15 cellular contexts compared by ENCODE assay signal in the genomic region with DNA sequence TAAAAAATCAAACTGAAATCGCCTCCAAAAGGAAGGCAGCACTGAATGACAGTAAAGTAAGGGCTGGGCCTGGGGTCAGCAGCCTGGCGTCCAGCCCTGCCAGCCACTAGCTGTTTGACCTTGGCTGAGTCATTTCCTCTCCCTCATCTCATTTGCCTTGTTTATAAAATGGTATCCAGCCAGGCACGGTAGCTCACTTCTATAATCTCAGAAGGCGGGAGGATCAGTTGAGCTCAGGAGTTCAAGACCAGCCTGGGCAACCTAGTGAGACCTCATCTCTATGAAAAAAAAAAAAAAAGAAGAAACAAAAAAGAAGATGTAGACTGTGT.
DNase-seq lines count a peak whose midpoint lies in the region; ATAC-seq and TF ChIP-seq lines count a peak whose summit lies in the region.
"Had no signal": no experiment of that assay in that cellular context is flagged by ENCODE, and none has a peak within 500 bp of the region (broad histone marks: within the 10 kb centered on the region; RNA-seq: fewer than 3 reads in every experiment).

No MANE protein-coding gene starts in this region.

- H2AFZ ChIP-seq in GM23338 (no peak overlapping the region), fibroblast of lung (ENCODE audit: low read length) (no peak overlapping the region)

- H3F3A ChIP-seq in GM23338 (replicated peaks; ENCODE audit: low read depth): no peaks in the 10 kb centered on the region

- H3K27ac ChIP-seq in GM23338 (ENCODE audit: low read depth) (no peak overlapping the region), SJCRH30 (peak overlapping the region; percentile 92), fibroblast of lung (ENCODE audit: insufficient read depth, low read length) (peak overlapping the region; percentile 74), psoas muscle (peak overlapping the region; percentile 31)

- H4K20me1 ChIP-seq in GM23338 (replicated peaks; ENCODE audit: insufficient read depth) (no peaks in the 10 kb centered on the region), fibroblast of lung (ENCODE audit: control insufficient read depth, extremely low read depth, insufficient read depth, low read length) (no peaks in the 10 kb centered on the region)

- H3K9me3 Mint-ChIP-seq in GM23338: no peaks in the 10 kb centered on the region
- H3K9me3 Mint-ChIP-seq: activated CD8-positive, alpha-beta T cell treated with anti-CD3 and anti-CD28 coated beads for 36 hours; activated naive CD8-positive, alpha-beta T cell treated with anti-CD3 and anti-CD28 coated beads, Interleukin-2, amount 50 U/mL, for 24 hours had no signal

- ATAC-seq in GM23338 (no peak), psoas muscle (no peak)
- ATAC-seq: activated CD8-positive, alpha-beta T cell treated with anti-CD3 and anti-CD28 coated beads for 36 hours had no signal

- H3K4me2 ChIP-seq in GM23338 (no peak overlapping the region), fibroblast of lung (ENCODE audit: extremely low read depth, insufficient read depth, low read length) (no peak overlapping the region)

- intact Hi-C loops in psoas muscle (cut with DNase I) (no loop called here), lower leg skin (cut with DNase I; ENCODE audit: low total_unique reads) (no loop called here)

- H3K27me3 Mint-ChIP-seq in GM23338 (ENCODE audit: insufficient read depth, low read depth, poor library complexity): no peaks in the 10 kb centered on the region
- H3K27me3 Mint-ChIP-seq: activated CD8-positive, alpha-beta T cell treated with anti-CD3 and anti-CD28 coated beads for 36 hours; activated naive CD8-positive, alpha-beta T cell treated with anti-CD3 and anti-CD28 coated beads, Interleukin-2, amount 50 U/mL, for 24 hours had no signal

- H3K9ac ChIP-seq in fibroblast of lung (ENCODE audit: insufficient read depth, low read length): no peak overlapping the region

- H3K27me3 ChIP-seq in GM23338 (ENCODE audit: insufficient read depth) (no peaks in the 10 kb centered on the region), SJCRH30 (no peaks in the 10 kb centered on the region), fibroblast of lung (ENCODE audit: control insufficient read depth, insufficient read depth, low read length) (no peaks in the 10 kb centered on the region), psoas muscle (ENCODE audit: insufficient read depth in 3 of 3, low read length in 2 of 3) (no peaks in the 10 kb centered on the region)
- H3K27me3 ChIP-seq: BE2C had no signal

- TF ChIP-seq POLR2A in lower leg skin (IDR thresholded peaks at IDR 0.05): no peak

- H3K4me3 ChIP-seq in GM23338 (no peak overlapping the region), SJCRH30 (no peak overlapping the region), fibroblast of lung (replicated peaks in 1 of 4; ENCODE audit: control extremely low read depth in 1 of 4, insufficient read depth in 1 of 4, low read depth in 3 of 4, low read length in 4 of 4) (no peak overlapping the region), psoas muscle (no peak overlapping the region), lower leg skin (ENCODE audit: low read depth, poor library complexity, severe bottlenecking) (no peak overlapping the region)

- 0 out of 2 replicates have a peak overlapping the region, but pooled peaks have one; percentile 28 for H3K27ac Mint-ChIP-seq in GM23338
- H3K27ac Mint-ChIP-seq: activated CD8-positive, alpha-beta T cell treated with anti-CD3 and anti-CD28 coated beads for 36 hours; activated naive CD8-positive, alpha-beta T cell treated with anti-CD3 and anti-CD28 coated beads, Interleukin-2, amount 50 U/mL, for 24 hours had no signal

- H3K36me3 ChIP-seq in GM23338 (ENCODE audit: insufficient read depth) (no peaks in the 10 kb centered on the region), SJCRH30 (no peaks in the 10 kb centered on the region; the same call in 1 of the 2 replicates), fibroblast of lung (ENCODE audit: control insufficient read depth, insufficient read depth, low read length) (no peaks in the 10 kb centered on the region), psoas muscle (ENCODE audit: insufficient read depth in 1 of 2, low read depth in 1 of 2) (no peaks in the 10 kb centered on the region)
- H3K36me3 ChIP-seq: BE2C had no signal

- 80 to 86% (median 85%) methylated on average over 4 of the region's 4 CpGs for WGBS in psoas muscle, 3 donors
- 88 to 89% methylated on average over 4 of the region's 4 CpGs for WGBS in lower leg skin, 2 donors

- no peak for DNase-seq in GM23338 (ENCODE audit: low spot score)
- DNase-seq in SJCRH30: peak in 1 of 2 experiments; percentile 31
- peak; percentile 52 to 63 for DNase-seq in fibroblast of lung (ENCODE audit: low read depth in 2 of 2)
- no peak for DNase-seq in psoas muscle
- DNase-seq in lower leg skin (ENCODE audit: low spot score in 2 of 2): no peak
- DNase-seq in GDM1 (lab: John Stamatoyannopoulos, UW): no peak
- DNase-seq in MV-4-11 (lab: John Stamatoyannopoulos, UW): no peak
- no peak for DNase-seq in NCI-H2196 (lab: John Stamatoyannopoulos, UW; ENCODE audit: unreplicated experiment)
- DNase-seq: activated CD8-positive, alpha-beta T cell treated with anti-CD3 and anti-CD28 coated beads for 36 hours; activated naive CD8-positive, alpha-beta T cell treated with anti-CD3 and anti-CD28 coated beads, Interleukin-2, amount 50 U/mL, for 24 hours; BE2C; erythroblast; Kasumi-1; NCI-H146; NCI-H446 treated with DMSO at 0.1 percent for 48 hours had no signal

- H3K9me2 ChIP-seq in GM23338 (ENCODE audit: insufficient read depth): no peaks in the 10 kb centered on the region; the same call in 1 of the 2 replicates

- H3K79me2 ChIP-seq in GM23338 (replicated peaks; ENCODE audit: insufficient read depth) (no peaks in the 10 kb centered on the region), fibroblast of lung (ENCODE audit: control insufficient read depth, insufficient read depth, low read length) (no peaks in the 10 kb centered on the region)

- H3K36me3 Mint-ChIP-seq in GM23338 (ENCODE audit: low read depth): no peaks in the 10 kb centered on the region

- H3K4me1 Mint-ChIP-seq in GM23338: peaks cover 15% of the 10 kb centered on the region
- H3K4me1 Mint-ChIP-seq: activated naive CD8-positive, alpha-beta T cell treated with anti-CD3 and anti-CD28 coated beads, Interleukin-2, amount 50 U/mL, for 24 hours had no signal

- no peak for TF ChIP-seq CTCF in GM23338 (conservative IDR thresholded peaks at IDR 0.05; ENCODE audit: low read depth in 2 of 2)
- no peak for TF ChIP-seq CTCF in fibroblast of lung (conservative IDR thresholded peaks at IDR 0.05 in 1 of 2, IDR thresholded peaks at IDR 0.05 in 1 of 2; ENCODE audit: low read depth in 1 of 2, low read length in 2 of 2)
- no peak for TF ChIP-seq CTCF in psoas muscle (IDR thresholded peaks at IDR 0.05)
- no peak for TF ChIP-seq CTCF in lower leg skin (IDR thresholded peaks at IDR 0.05)

- H3K4me1 ChIP-seq in GM23338 (ENCODE audit: insufficient read depth) (peaks cover 6% of the 10 kb centered on the region; the same call in 1 of the 2 replicates), SJCRH30 (peaks cover 40% of the 10 kb centered on the region), fibroblast of lung (ENCODE audit: control insufficient read depth, extremely low read depth, insufficient read depth, low read length) (peaks cover 25% of the 10 kb centered on the region), psoas muscle (no peaks in the 10 kb centered on the region)

- peaks cover 2% of the 10 kb centered on the region; the same call in 1 of the 2 replicates for H3K9me3 ChIP-seq in SJCRH30 (replicated peaks)
- no peaks in the 10 kb centered on the region for H3K9me3 ChIP-seq in fibroblast of lung (ENCODE audit: control insufficient read depth, insufficient read depth, low read depth, low read length)
- H3K9me3 ChIP-seq in psoas muscle: no peaks in the 10 kb centered on the region
- H3K9me3 ChIP-seq: BE2C had no signal

- no peak overlapping the region for H3K4me3 Mint-ChIP-seq in GM23338
- H3K4me3 Mint-ChIP-seq: activated CD8-positive, alpha-beta T cell treated with anti-CD3 and anti-CD28 coated beads for 36 hours; activated naive CD8-positive, alpha-beta T cell treated with anti-CD3 and anti-CD28 coated beads, Interleukin-2, amount 50 U/mL, for 24 hours had no signal

TF ChIP-seq in GM23338, 12 proteins besides CTCF, POLR2A, EP300 and RAD21 (continues in another document):
- TF ChIP-seq ZNF114 (CRISPR knock-in tag; IDR thresholded peaks at IDR 0.05) (no peak), EZH2phosphoT487 (IDR thresholded peaks at IDR 0.05; ENCODE audit: unreplicated experiment) (no peak), STAT1 (IDR thresholded peaks at IDR 0.05; ENCODE audit: unreplicated experiment) (no peak), ZNF331 (CRISPR knock-in tag; IDR thresholded peaks at IDR 0.05; ENCODE audit: low read depth) (no peak), NANOG (IDR thresholded peaks at IDR 0.05; ENCODE audit: borderline replicate concordance) (no peak), EZH2 (IDR thresholded peaks at IDR 0.05; ENCODE audit: low read depth, unreplicated experiment) (no peak), REST (IDR thresholded peaks at IDR 0.05; ENCODE audit: unreplicated experiment) (no peak), JUNB (IDR thresholded peaks at IDR 0.05; ENCODE audit: unreplicated experiment) (no peak), CREB1 (CRISPR knock-in tag; IDR thresholded peaks at IDR 0.05; ENCODE audit: low read depth) (no peak), POLR2AphosphoS5 (IDR thresholded peaks at IDR 0.05; ENCODE audit: low read depth) (no peak)

Comparison
In these comparisons a context has a peak if more than half of its experiments do, and no peak if none do; other contexts are left out.
1. DNase-seq: peak in fibroblast of lung (2 of 2); none in GM23338 (single experiment), psoas muscle (0 of 2), lower leg skin (0 of 2), GDM1 (single experiment), MV-4-11 (single experiment) and NCI-H2196 (single experiment).